ENCODE assay signal across 23 cellular contexts in genomic region chr7:140458191-140458590, GRCh38. TPM values are rescaled to one million over a fixed set of nuclear protein-coding genes. Genes with fewer than 3 reads are reported as not detected.
"Had no signal": no experiment of that assay in that cellular context is flagged by ENCODE, and none has a peak within 500 bp of the region (broad histone marks: within the 10 kb centered on the region; RNA-seq: fewer than 3 reads in every experiment).

No MANE protein-coding gene starts in this region.

- H3K27me3 Mint-ChIP-seq: memory B cell, type B pancreatic cell had no signal

- H3K27ac Mint-ChIP-seq: activated naive CD4-positive, alpha-beta T cell treated with anti-CD3 and anti-CD28 coated beads for 36 hours; memory B cell; stimulated activated effector memory CD8-positive, alpha-beta T cell treated with anti-CD3 and anti-CD28 coated beads, Interleukin-12 subunit alpha, Interleukin-12 subunit beta, amount 100 ng/mL, for 72 hours; type B pancreatic cell had no signal

- H3K27me3 ChIP-seq: brain microvascular endothelial cell, SJSA1 had no signal

- H3K27ac ChIP-seq: brain microvascular endothelial cell, SJSA1 had no signal

- H3K9me3 Mint-ChIP-seq: activated naive CD4-positive, alpha-beta T cell treated with anti-CD3 and anti-CD28 coated beads for 36 hours; memory B cell; stimulated activated effector memory CD8-positive, alpha-beta T cell treated with anti-CD3 and anti-CD28 coated beads, Interleukin-12 subunit alpha, Interleukin-12 subunit beta, amount 100 ng/mL, for 72 hours; type B pancreatic cell had no signal

- H3K9me3 ChIP-seq: SJSA1 had no signal

- ATAC-seq: esophagus mucosa; left ventricle myocardium superior; sciatic nerve; stimulated activated effector memory CD8-positive, alpha-beta T cell treated with anti-CD3 and anti-CD28 coated beads, Interleukin-12 subunit alpha, Interleukin-12 subunit beta, amount 100 ng/mL, for 72 hours had no signal

- H3K4me3 ChIP-seq: SJSA1 had no signal

- DNase-seq: activated CD4-positive, alpha-beta T cell treated with anti-CD3 and anti-CD28 coated beads, Interleukin-2, amount 50 U/mL, for 48 hours; activated effector memory CD4-positive, alpha-beta T cell treated with Interleukin-2 at 50 U/mL for 16 hours; activated naive CD4-positive, alpha-beta T cell treated with anti-CD3 and anti-CD28 coated beads for 36 hours; activated T-cell treated with anti-CD3 and anti-CD28 coated beads, Interleukin-2, amount 50 U/mL, for 1 hour; brain microvascular endothelial cell; caudate nucleus; effector memory CD4-positive, alpha-beta T cell; hypothalamus; left ventricle myocardium superior; posterior cingulate gyrus; small intestine; stimulated activated CD4-positive, alpha-beta T cell treated with anti-CD3 and anti-CD28 coated beads, Interleukin-2, amount 100 ng/mL, for 24 hours; T-helper 9 cell had no signal

- H3K4me3 Mint-ChIP-seq: activated naive CD4-positive, alpha-beta T cell treated with anti-CD3 and anti-CD28 coated beads for 36 hours; memory B cell; stimulated activated effector memory CD8-positive, alpha-beta T cell treated with anti-CD3 and anti-CD28 coated beads, Interleukin-12 subunit alpha, Interleukin-12 subunit beta, amount 100 ng/mL, for 72 hours; type B pancreatic cell had no signal

- H3K4me1 ChIP-seq: SJSA1 had no signal

RNA-seq across cellular contexts. Expression of gene RAB19, which starts 54.3 kb away (rescaled TPM):
- total RNA-seq: endothelial cell of umbilical vein, frontal cortex, left ventricle myocardium superior, sciatic nerve, SJSA1, temporal lobe had no signal
- polyA plus RNA-seq: endothelial cell of umbilical vein, neural cell had no signal
